Comparison of ENCODE assay signal across 8 cellular contexts in genomic region chr9:2087500-2088313, GRCh38.
DNase-seq lines count a peak whose midpoint lies in the region; ATAC-seq and TF ChIP-seq lines count a peak whose summit lies in the region.

No MANE protein-coding gene starts in this region.

- H3K27ac ChIP-seq in KMS-11 = peak overlapping the region; percentile 35
- no peak overlapping the region for H3K27ac ChIP-seq in SK-N-SH (ENCODE audit: low read depth in 2 of 2, low read length in 1 of 2)
- H3K27ac ChIP-seq in esophagus squamous epithelium = no peak overlapping the region
- no peak overlapping the region for H3K27ac ChIP-seq in ovary

- peaks cover 26% of the 10 kb centered on the region for H3K4me1 ChIP-seq in KMS-11 (ENCODE audit: low read depth, poor library complexity, severe bottlenecking)
- peaks cover 0 to 5% of the 10 kb centered on the region in 2 experiments; a peak in 2 of 4 replicates for H3K4me1 ChIP-seq in SK-N-SH (ENCODE audit: control insufficient read depth in 1 of 2, insufficient read depth in 2 of 2, low read depth in 1 of 2, low read length in 1 of 2)
- H3K4me1 ChIP-seq in esophagus squamous epithelium = peaks cover 0 to 7% (median 0%) of the 10 kb centered on the region in 3 donors
- no peaks in the 10 kb centered on the region for H3K4me1 ChIP-seq in ovary (ENCODE audit: insufficient read depth)

- H3K36me3 ChIP-seq in KMS-11 (ENCODE audit: insufficient read depth) = peaks cover 14% of the 10 kb centered on the region; the same call in 1 of the 2 replicates
- peaks cover 21 to 51% of the 10 kb centered on the region in 2 experiments for H3K36me3 ChIP-seq in SK-N-SH (replicated peaks in 1 of 2; ENCODE audit: control insufficient read depth in 1 of 2, insufficient read depth in 2 of 2, low read length in 1 of 2)
- H3K36me3 ChIP-seq in esophagus squamous epithelium = peaks cover 6 to 97% (median 16%) of the 10 kb centered on the region in 3 donors
- no peaks in the 10 kb centered on the region for H3K36me3 ChIP-seq in ovary

- no peaks in the 10 kb centered on the region for H3F3A ChIP-seq in SK-N-SH (replicated peaks; ENCODE audit: insufficient read depth)

- H3K4me2 ChIP-seq in KMS-11 (peak overlapping the region; percentile 0; the same call in 1 of the 2 replicates), SK-N-SH (no peak overlapping the region)

- peak; percentile 87 for ATAC-seq in GM21723 (IDR thresholded peaks at IDR 0.05; ENCODE audit: unreplicated experiment)

- H3K9ac ChIP-seq in KMS-11 (no peak overlapping the region), SK-N-SH (no peak overlapping the region)

- H3K27me3 ChIP-seq in KMS-11 (ENCODE audit: insufficient read depth, low read depth) (no peaks in the 10 kb centered on the region), SK-N-SH (ENCODE audit: insufficient read depth) (no peaks in the 10 kb centered on the region), esophagus squamous epithelium (no peaks in the 10 kb centered on the region), ovary (no peaks in the 10 kb centered on the region)

- TF ChIP-seq RAD21 in SK-N-SH (IDR thresholded peaks at IDR 0.05; ENCODE audit: low read length) = peak; percentile 69

- H4K20me1 ChIP-seq in KMS-11 (ENCODE audit: insufficient read depth) = no peaks in the 10 kb centered on the region
- H4K20me1 ChIP-seq in SK-N-SH (ENCODE audit: insufficient read depth) = no peaks in the 10 kb centered on the region

- H3K9me3 ChIP-seq in SK-N-SH (no peaks in the 10 kb centered on the region), esophagus squamous epithelium (no peaks in the 10 kb centered on the region), ovary (no peaks in the 10 kb centered on the region)

- DNase-seq in stimulated activated CD4-positive, alpha-beta T cell treated with anti-CD3 and anti-CD28 coated beads, Interleukin-4, amount 100 ng/mL, for 24 hours = peak; percentile 20
- no peak for DNase-seq in stimulated activated CD4-positive, alpha-beta T cell treated with anti-CD3 and anti-CD28 coated beads, Interleukin-2, amount 100 ng/mL, for 48 hours
- peak; percentile 43 for DNase-seq in SK-N-SH
- no peak for DNase-seq in esophagus squamous epithelium (lab: John Stamatoyannopoulos, UW)
- DNase-seq in ovary = no peak
- no peak for DNase-seq in head of caudate nucleus

- TF ChIP-seq CTCF in KMS-11 (conservative IDR thresholded peaks at IDR 0.05; ENCODE audit: low read depth, low read length) = peak; percentile 88
- peak; percentile 78 for TF ChIP-seq CTCF in SK-N-SH (IDR thresholded peaks at IDR 0.05)
- peak; percentile 39 to 64 (median 54) for TF ChIP-seq CTCF in esophagus squamous epithelium (IDR thresholded peaks at IDR 0.05)
- TF ChIP-seq CTCF in ovary (IDR thresholded peaks at IDR 0.05) = peak in 2 of 3 donors; percentile 14 to 24

- POLR2A ChIA-PET in SK-N-SH (lab: Yijun Ruan, JAX) = no interaction called here

- H3K79me2 ChIP-seq in KMS-11 (ENCODE audit: insufficient read depth, low read depth) (peaks cover 5% of the 10 kb centered on the region; the same call in 1 of the 2 replicates), SK-N-SH (ENCODE audit: insufficient read depth) (no peaks in the 10 kb centered on the region)

- 81% methylated on average over 6 of the region's 6 CpGs for WGBS in SK-N-SH (ENCODE audit: low lambda C conversion rate)
- 70 to 76% methylated on average over 6 of the region's 6 CpGs for WGBS in esophagus squamous epithelium, 2 donors
- WGBS in ovary, 3 donors = 79 to 80% (median 80%) methylated on average over 6 of the region's 6 CpGs

- CTCF ChIA-PET in SK-N-SH (lab: Yijun Ruan, JAX) = interaction anchor here (0.7 to 2.5 kb wide), 18 partner anchors 9 to 379 kb away, joined by 3 to 9 read pairs (median 4); no protein-coding TSS in a partner anchor

- H3K9me2 ChIP-seq in SK-N-SH = no peaks in the 10 kb centered on the region

- TF ChIP-seq EP300 in SK-N-SH (IDR thresholded peaks at IDR 0.05; ENCODE audit: borderline replicate concordance in 1 of 2, low read depth in 1 of 2, low read length in 1 of 2) (no peak), ovary (IDR thresholded peaks at IDR 0.05) (no peak)

- TF ChIP-seq POLR2A in esophagus squamous epithelium (IDR thresholded peaks at IDR 0.05) (no peak), ovary (IDR thresholded peaks at IDR 0.05) (no peak)

- no peak overlapping the region for H2AFZ ChIP-seq in KMS-11 (ENCODE audit: low read depth)
- no peak overlapping the region for H2AFZ ChIP-seq in SK-N-SH (ENCODE audit: low read depth)

- no peak overlapping the region for H3K4me3 ChIP-seq in KMS-11 (IDR thresholded peaks at IDR 0.05; ENCODE audit: insufficient read depth, low read depth, low read length)
- H3K4me3 ChIP-seq in SK-N-SH (ENCODE audit: low read depth in 2 of 2, low read length in 1 of 2) = no peak overlapping the region
- no peak overlapping the region for H3K4me3 ChIP-seq in esophagus squamous epithelium
- no peak overlapping the region for H3K4me3 ChIP-seq in ovary

- intact Hi-C loops in esophagus squamous epithelium (cut with DNase I) = no loop called here
- intact Hi-C loops in ovary (cut with DNase I) = no loop called here
- intact Hi-C loops in head of caudate nucleus (cut with DNase I) = no loop called here

TF ChIP-seq in SK-N-SH, 30 proteins besides CTCF, POLR2A, EP300 and RAD21:
- peak; percentile 70 for TF ChIP-seq PBX3 (IDR thresholded peaks at IDR 0.05)
- peak; percentile 41 for TF ChIP-seq SMC3 (IDR thresholded peaks at IDR 0.05; ENCODE audit: low read depth, low read length)
- TF ChIP-seq NFIC (IDR thresholded peaks at IDR 0.05; ENCODE audit: borderline replicate concordance) = no peak

Comparison
In these comparisons a context has a peak if more than half of its experiments do, and no peak if none do; other contexts are left out.
1. DNase-seq: peak in stimulated activated CD4-positive, alpha-beta T cell treated with anti-CD3 and anti-CD28 coated beads, Interleukin-4, amount 100 ng/mL, for 24 hours (single experiment) and SK-N-SH (single experiment); none in stimulated activated CD4-positive, alpha-beta T cell treated with anti-CD3 and anti-CD28 coated beads, Interleukin-2, amount 100 ng/mL, for 48 hours (0 of 2), esophagus squamous epithelium (single experiment), ovary (0 of 5) and head of caudate nucleus (0 of 42).
2. CTCF ChIP-seq: peak in every context shown above with its lines; median percentile 88 in KMS-11; 78 in SK-N-SH; 54 in esophagus squamous epithelium; 19 in ovary.